17 cellular contexts compared by ENCODE assay signal in genomic region chr16:67302882-67303434, GRCh38. TPM values are rescaled to one million over a fixed set of nuclear protein-coding genes. Genes with fewer than 3 reads are reported as not detected.
A peak's percentile ranks its signal among the peaks of the same experiment; 100 is the strongest.
DNase-seq lines count a peak whose midpoint lies in the region; ATAC-seq and TF ChIP-seq lines count a peak whose summit lies in the region.
"Had no signal": no experiment of that assay in that cellular context is flagged by ENCODE, and none has a peak within 500 bp of the region (broad histone marks: within the 10 kb centered on the region; RNA-seq: fewer than 3 reads in every experiment).

No MANE protein-coding gene starts in this region.

- ATAC-seq in GM21786 (IDR thresholded peaks at IDR 0.05; ENCODE audit: unreplicated experiment) (no peak), HG03280 (IDR thresholded peaks at IDR 0.05; ENCODE audit: unreplicated experiment) (no peak)

- H3K36me3 Mint-ChIP-seq in activated T-cell treated with anti-CD3 and anti-CD28 coated beads, Interleukin-2, amount 50 U/mL, for 24 hours (ENCODE audit: low read depth) = no peaks in the 10 kb centered on the region

- no peak for TF ChIP-seq EP300 in tibial nerve (IDR thresholded peaks at IDR 0.05)

- no peaks in the 10 kb centered on the region for H3K36me3 ChIP-seq in tibial nerve
- H3K36me3 ChIP-seq: SJSA1 had no signal

- H3K4me1 ChIP-seq in tibial nerve = peaks cover 0 to 13% (median 0%) of the 10 kb centered on the region in 4 donors
- H3K4me1 ChIP-seq: SJSA1 had no signal

- H3K27me3 Mint-ChIP-seq in activated T-cell treated with anti-CD3 and anti-CD28 coated beads, Interleukin-2, amount 50 U/mL, for 24 hours = peaks cover 8% of the 10 kb centered on the region

- TF ChIP-seq POLR2A in tibial nerve (IDR thresholded peaks at IDR 0.05) = no peak

- no peak overlapping the region for H3K27ac Mint-ChIP-seq in activated T-cell treated with anti-CD3 and anti-CD28 coated beads, Interleukin-2, amount 50 U/mL, for 24 hours
- H3K27ac Mint-ChIP-seq: H9 had no signal

- H3K4me3 Mint-ChIP-seq in activated T-cell treated with anti-CD3 and anti-CD28 coated beads, Interleukin-2, amount 50 U/mL, for 24 hours = no peak overlapping the region
- H3K4me3 Mint-ChIP-seq: H9 had no signal

- no peak for TF ChIP-seq CTCF in tibial nerve (IDR thresholded peaks at IDR 0.05)

- no peaks in the 10 kb centered on the region for H3K27me3 ChIP-seq in tibial nerve
- H3K27me3 ChIP-seq: SJSA1 had no signal

- DNase-seq in activated T-cell treated with anti-CD3 and anti-CD28 coated beads, Interleukin-2, amount 50 U/mL, for 24 hours = peak; percentile 22
- no peak for DNase-seq in activated T-cell treated with anti-CD3 and anti-CD28 coated beads, Interleukin-2, amount 50 U/mL, for 48 hours
- peak; percentile 31 for DNase-seq in NCI-H510A (lab: John Stamatoyannopoulos, UW)
- DNase-seq in islet precursor cell = peak; percentile 25
- no peak for DNase-seq in tibial nerve (ENCODE audit: low spot score in 2 of 2)
- no peak for DNase-seq in hippocampal formation (lab: John Stamatoyannopoulos, UW)
- DNase-seq: H9, MV-4-11, NCI-H1436, NCI-H2081, NCI-H524 treated with DMSO at 0.1 percent for 48 hours had no signal

- no peaks in the 10 kb centered on the region for H3K4me1 Mint-ChIP-seq in activated T-cell treated with anti-CD3 and anti-CD28 coated beads, Interleukin-2, amount 50 U/mL, for 24 hours (ENCODE audit: low read depth)
- H3K4me1 Mint-ChIP-seq: H9 had no signal

- no peaks in the 10 kb centered on the region for H3K9me3 ChIP-seq in tibial nerve
- H3K9me3 ChIP-seq: SJSA1 had no signal

- WGBS in tibial nerve, 2 donors = 63 to 83% methylated on average over 2 to 8 of the region's 8 CpGs

- H3K27ac ChIP-seq in tibial nerve = peak overlapping the region; percentile 51 to 84 (median 68)
- H3K27ac ChIP-seq: SJSA1 had no signal

- H3K4me3 ChIP-seq in tibial nerve = no peak overlapping the region
- H3K4me3 ChIP-seq: SJSA1 had no signal

- no peaks in the 10 kb centered on the region for H3K9me3 Mint-ChIP-seq in activated T-cell treated with anti-CD3 and anti-CD28 coated beads, Interleukin-2, amount 50 U/mL, for 24 hours
- H3K9me3 Mint-ChIP-seq: H9 had no signal

RNA-seq across cellular contexts. Expression of gene KCTD19, which starts 23.6 kb away (rescaled TPM):
- total RNA-seq in tibial nerve = 1 to 10 TPM in 1 of 4 donors, under 1 TPM in 3; under 0.01 to 2.3 (median 0.25) TPM
- total RNA-seq: HT-29, RPMI7951 had no signal

RNA-seq across cellular contexts. Expression of gene PLEKHG4, which starts 23.6 kb away (rescaled TPM):
- 10 to 100 TPM; 25.6 to 42.4 (median 34.6) TPM for total RNA-seq in tibial nerve

RNA-seq across cellular contexts. Expression of gene LRRC36, which starts 23.7 kb away (rescaled TPM):
- total RNA-seq in tibial nerve = 1 to 10 TPM in 2 of 4 donors, under 1 TPM in 1, not detected in 1; 0.30 to 4.6 (median 2.1) TPM
- total RNA-seq: H9, OCI-LY7, RPMI7951, SJSA1 had no signal

RNA-seq across cellular contexts. Expression of gene SLC9A5, which starts 54.2 kb away (rescaled TPM):
- total RNA-seq in tibial nerve = 1 to 10 TPM in 3 of 4 donors, under 1 TPM in 1; 0.59 to 2.0 (median 1.5) TPM

RNA-seq across cellular contexts. Expression of gene FHOD1, which starts 55.7 kb away (rescaled TPM):
- total RNA-seq in tibial nerve = 10 to 100 TPM; 17.3 to 45.3 (median 25.5) TPM

Comparison
In these comparisons a context has a peak if more than half of its experiments do, and no peak if none do; other contexts are left out.
1. DNase-seq: peak in activated T-cell treated with anti-CD3 and anti-CD28 coated beads, Interleukin-2, amount 50 U/mL, for 24 hours (single experiment), NCI-H510A (single experiment) and islet precursor cell (single experiment); none in activated T-cell treated with anti-CD3 and anti-CD28 coated beads, Interleukin-2, amount 50 U/mL, for 48 hours (0 of 2), tibial nerve (0 of 2) and hippocampal formation (0 of 2).